19 cellular contexts compared by ENCODE assay signal in the genomic region with DNA sequence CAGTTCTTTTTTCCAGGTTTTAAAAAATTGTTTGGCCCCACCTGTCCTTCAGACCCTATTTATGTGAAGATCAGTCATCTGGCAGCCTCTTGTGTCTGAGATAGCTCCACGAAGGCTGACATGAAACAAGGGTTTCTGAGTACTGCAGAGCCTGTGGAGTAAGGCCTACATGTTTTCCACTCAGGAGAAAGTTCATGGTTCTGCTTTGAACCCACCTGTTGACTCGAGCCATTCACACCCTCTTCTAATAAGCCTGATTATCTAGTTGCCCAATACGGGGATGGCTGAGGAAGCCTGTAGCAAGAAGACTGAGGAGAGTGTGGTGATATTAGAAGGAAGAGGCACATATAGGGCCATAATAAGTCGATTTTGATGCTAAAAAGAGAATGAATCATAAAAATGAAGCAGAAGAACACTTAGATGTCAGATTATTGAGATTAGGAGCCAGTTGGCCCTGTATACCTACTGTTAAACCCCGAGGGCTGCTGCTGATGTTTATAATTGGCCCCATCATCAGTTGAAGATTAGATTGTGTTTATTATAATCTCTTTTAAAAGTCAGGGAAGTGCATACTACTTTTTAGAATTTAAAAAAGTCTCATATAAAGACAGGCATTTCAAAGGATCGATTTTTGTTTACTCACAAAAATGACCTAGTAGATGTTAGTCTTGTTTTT.
"Had no signal": no experiment of that assay in that cellular context is flagged by ENCODE, and none has a peak within 500 bp of the region (broad histone marks: within the 10 kb centered on the region; RNA-seq: fewer than 3 reads in every experiment).

No MANE protein-coding gene starts in this region.

- H3K27me3 Mint-ChIP-seq: effector memory CD8-positive, alpha-beta T cell had no signal

- ATAC-seq: activated T-cell treated with anti-CD3 and anti-CD28 coated beads, Interleukin-2, amount 50 U/mL, for 4 hours; body of pancreas; effector memory CD8-positive, alpha-beta T cell; heart right ventricle; naive thymus-derived CD8-positive, alpha-beta T cell; stimulated activated naive CD8-positive, alpha-beta T cell treated with anti-CD3 and anti-CD28 coated beads, Interleukin-15, Interleukin-2, amounts not matched to agents 100 U/mL and 50 U/mL, for 24 hours had no signal

- H3K27me3 ChIP-seq: body of pancreas, esophagus squamous epithelium, heart right ventricle, neutrophil, tibial nerve, vagina had no signal

- H3K9me3 Mint-ChIP-seq: activated naive CD4-positive, alpha-beta T cell treated with anti-CD3 and anti-CD28 coated beads for 36 hours; activated T-cell treated with anti-CD3 and anti-CD28 coated beads, Interleukin-2, amount 50 U/mL, for 4 hours; naive thymus-derived CD8-positive, alpha-beta T cell had no signal

- H3K9me3 ChIP-seq: body of pancreas, esophagus squamous epithelium, heart right ventricle, neutrophil, tibial nerve, vagina had no signal

- H3K4me3 Mint-ChIP-seq: activated naive CD4-positive, alpha-beta T cell treated with anti-CD3 and anti-CD28 coated beads for 36 hours; activated T-cell treated with anti-CD3 and anti-CD28 coated beads, Interleukin-2, amount 50 U/mL, for 4 hours; effector memory CD8-positive, alpha-beta T cell; naive thymus-derived CD8-positive, alpha-beta T cell had no signal

- DNase-seq: activated CD4-positive, alpha-beta T cell treated with anti-CD3 and anti-CD28 coated beads, Interleukin-2, amount 50 U/mL, for 1 hour; activated CD8-positive, alpha-beta memory T cell treated with anti-CD3 and anti-CD28 coated beads, Interleukin-2, amount 50 U/mL, for 4 hours; activated naive CD4-positive, alpha-beta T cell treated with anti-CD3 and anti-CD28 coated beads for 36 hours; activated T-cell treated with anti-CD3 and anti-CD28 coated beads, Interleukin-2, amount 50 U/mL, for 4 hours; body of pancreas; caudate nucleus; effector memory CD8-positive, alpha-beta T cell; esophagus squamous epithelium; heart right ventricle; naive thymus-derived CD8-positive, alpha-beta T cell; retina; stimulated activated CD4-positive, alpha-beta T cell treated with anti-CD3 and anti-CD28 coated beads, Interleukin-12 subunit alpha, Interleukin-12 subunit beta, amount 100 ng/mL, for 4 hours; stimulated activated CD4-positive, alpha-beta T cell treated with anti-CD3 and anti-CD28 coated beads, Interleukin-1b, Interleukin-23, amount 100 ng/mL, for 48 hours; stimulated activated naive CD8-positive, alpha-beta T cell treated with anti-CD3 and anti-CD28 coated beads, Interleukin-15, Interleukin-2, amounts not matched to agents 100 U/mL and 50 U/mL, for 24 hours; substantia nigra had no signal

- H3K36me3 ChIP-seq: esophagus squamous epithelium, heart right ventricle, neutrophil, tibial nerve, vagina had no signal

- H3K4me3 ChIP-seq: body of pancreas, esophagus squamous epithelium, heart right ventricle, tibial nerve, vagina had no signal

- H3K79me2 ChIP-seq: parathyroid adenoma had no signal

- H3K9ac ChIP-seq: parathyroid adenoma had no signal

- H3K27ac ChIP-seq: body of pancreas, esophagus squamous epithelium, heart right ventricle, neutrophil, parathyroid adenoma, tibial nerve, vagina had no signal

- H3K36me3 Mint-ChIP-seq: naive thymus-derived CD8-positive, alpha-beta T cell had no signal

- H2AFZ ChIP-seq: parathyroid adenoma had no signal

- H3K27ac Mint-ChIP-seq: activated naive CD4-positive, alpha-beta T cell treated with anti-CD3 and anti-CD28 coated beads for 36 hours; effector memory CD8-positive, alpha-beta T cell; naive thymus-derived CD8-positive, alpha-beta T cell had no signal
